ENCODE assay signal across 20 cellular contexts in genomic region chr15:101795455-101795854, GRCh38. TPM values are rescaled to one million over a fixed set of nuclear protein-coding genes. Genes with fewer than 3 reads are reported as not detected.
DNase-seq lines count a peak whose midpoint lies in the region; ATAC-seq, FAIRE-seq and TF ChIP-seq lines count a peak whose summit lies in the region.
"Had no signal": no experiment of that assay in that cellular context is flagged by ENCODE, and none has a peak within 500 bp of the region (broad histone marks: within the 10 kb centered on the region; RNA-seq: fewer than 3 reads in every experiment).

No MANE protein-coding gene starts in this region.

- H3K27me3 Mint-ChIP-seq in activated T-helper 1 cell treated with anti-CD3 and anti-CD28 coated beads, Interleukin-12 subunit alpha, Interleukin-12 subunit beta, Interleukin-2, Interleukin-4 antibody, amounts not matched to agents 30 ng/mL and 10 ng/mL and 1 ng/mL, durations not matched to agents 14 hours and 24 hours and 36 hours (ENCODE audit: insufficient read depth), result peaks cover 11% of the 10 kb centered on the region
- H3K27me3 Mint-ChIP-seq: dendritic cell treated with granulocyte-macrophage colony-stimulating factor and Interleukin-4, amounts not matched to agents 40 ng/mL and 50 ng/mL, for 4 days had no signal

- H3K27ac ChIP-seq in PC-3 (ENCODE audit: low read length), result no peak overlapping the region
- no peak overlapping the region for H3K27ac ChIP-seq in endothelial cell of umbilical vein (ENCODE audit: insufficient read depth, low read depth, low read length)
- H3K27ac ChIP-seq in upper lobe of left lung, result no peak overlapping the region

- TF ChIP-seq CTCF in PC-3 (conservative IDR thresholded peaks at IDR 0.05; ENCODE audit: low read depth, low read length) (no peak), endothelial cell of umbilical vein (IDR thresholded peaks at IDR 0.05; ENCODE audit: extremely low read depth in 1 of 2, insufficient read depth in 1 of 2, low read depth in 1 of 2, low read length in 2 of 2) (no peak), upper lobe of left lung (IDR thresholded peaks at IDR 0.05) (no peak)

- H3K9ac ChIP-seq in PC-3 (ENCODE audit: low read length) (no peak overlapping the region), endothelial cell of umbilical vein (replicated peaks; ENCODE audit: extremely low read depth, insufficient read depth, low read length) (no peak overlapping the region)

- no TSS peak for BruUV-seq in PC-3 (replicated peaks; lab: Mats Ljungman, UMichigan)
- BruUV-seq in endothelial cell of umbilical vein (replicated peaks; lab: Mats Ljungman, UMichigan), result no TSS peak

- DNase-seq in Daoy (ENCODE audit: low read depth), result peak; percentile 62
- peak; percentile 57 for DNase-seq in PC-3
- DNase-seq in endothelial cell of umbilical vein (ENCODE audit: low read depth, low spot score), result peak; percentile 24
- DNase-seq in non-pigmented ciliary epithelial cell (ENCODE audit: low read depth), result peak; percentile 50
- DNase-seq in upper lobe of left lung, result no peak
- no peak for DNase-seq in activated T-helper 1 cell treated with anti-CD3 and anti-CD28 coated beads, Interleukin-12 subunit alpha, Interleukin-12 subunit beta, Interleukin-2, Interleukin-4 antibody, amounts not matched to agents 30 ng/mL and 10 ng/mL and 1 ng/mL, durations not matched to agents 14 hours and 24 hours and 36 hours (ENCODE audit: low spot score)
- DNase-seq: activated CD4-positive, alpha-beta T cell treated with anti-CD3 and anti-CD28 coated beads, Interleukin-2, amount 10 ng/mL, durations not matched to agents 7 days and 5 days; activated T-cell treated with anti-CD3 and anti-CD28 coated beads, Interleukin-2, amount 50 U/mL, for 4 hours; CD4-positive, alpha-beta T cell; GF-D8; Kasumi-1; NCI-H1694 treated with DMSO at 0.1 percent for 48 hours; NCI-H526 treated with DMSO at 0.1 percent for 48 hours had no signal

- H3K4me2 ChIP-seq in PC-3 (ENCODE audit: low read length) (no peak overlapping the region), endothelial cell of umbilical vein (ENCODE audit: insufficient read depth, low read length) (no peak overlapping the region)

- H3F3A ChIP-seq in PC-3 (ENCODE audit: low read length, unreplicated experiment), result no peaks in the 10 kb centered on the region

- ATAC-seq in PC-3 (peak; percentile 69), upper lobe of left lung (ENCODE audit: low FRiP score in 2 of 2) (no peak), HG03432 (IDR thresholded peaks at IDR 0.05; ENCODE audit: unreplicated experiment) (no peak), HG02798 (IDR thresholded peaks at IDR 0.05; ENCODE audit: poor library complexity, unreplicated experiment) (no peak)
- ATAC-seq: activated T-cell treated with anti-CD3 and anti-CD28 coated beads, Interleukin-2, amount 50 U/mL, for 4 hours had no signal

- H3K9me3 Mint-ChIP-seq in activated T-helper 1 cell treated with anti-CD3 and anti-CD28 coated beads, Interleukin-12 subunit alpha, Interleukin-12 subunit beta, Interleukin-2, Interleukin-4 antibody, amounts not matched to agents 30 ng/mL and 10 ng/mL and 1 ng/mL, durations not matched to agents 14 hours and 24 hours and 36 hours, result no peaks in the 10 kb centered on the region
- H3K9me3 Mint-ChIP-seq: activated CD4-positive, alpha-beta T cell treated with anti-CD3 and anti-CD28 coated beads, Interleukin-2, amount 10 ng/mL, durations not matched to agents 7 days and 5 days; activated T-cell treated with anti-CD3 and anti-CD28 coated beads, Interleukin-2, amount 50 U/mL, for 4 hours; CD4-positive, alpha-beta T cell; dendritic cell treated with granulocyte-macrophage colony-stimulating factor and Interleukin-4, amounts not matched to agents 40 ng/mL and 50 ng/mL, for 4 days had no signal

- H4K20me1 ChIP-seq in PC-3 (ENCODE audit: low read length), result no peaks in the 10 kb centered on the region
- no peaks in the 10 kb centered on the region for H4K20me1 ChIP-seq in endothelial cell of umbilical vein (replicated peaks; ENCODE audit: control insufficient read depth, extremely low read depth, insufficient read depth, low read length)

- no peak overlapping the region for H3K4me3 Mint-ChIP-seq in activated T-helper 1 cell treated with anti-CD3 and anti-CD28 coated beads, Interleukin-12 subunit alpha, Interleukin-12 subunit beta, Interleukin-2, Interleukin-4 antibody, amounts not matched to agents 30 ng/mL and 10 ng/mL and 1 ng/mL, durations not matched to agents 14 hours and 24 hours and 36 hours
- H3K4me3 Mint-ChIP-seq: activated CD4-positive, alpha-beta T cell treated with anti-CD3 and anti-CD28 coated beads, Interleukin-2, amount 10 ng/mL, durations not matched to agents 7 days and 5 days; activated T-cell treated with anti-CD3 and anti-CD28 coated beads, Interleukin-2, amount 50 U/mL, for 4 hours; CD4-positive, alpha-beta T cell; dendritic cell treated with granulocyte-macrophage colony-stimulating factor and Interleukin-4, amounts not matched to agents 40 ng/mL and 50 ng/mL, for 4 days had no signal

- H3K9me2 ChIP-seq in PC-3 (replicated peaks; ENCODE audit: low read length), result no peaks in the 10 kb centered on the region

- no peak overlapping the region for H3K27ac Mint-ChIP-seq in activated T-helper 1 cell treated with anti-CD3 and anti-CD28 coated beads, Interleukin-12 subunit alpha, Interleukin-12 subunit beta, Interleukin-2, Interleukin-4 antibody, amounts not matched to agents 30 ng/mL and 10 ng/mL and 1 ng/mL, durations not matched to agents 14 hours and 24 hours and 36 hours
- H3K27ac Mint-ChIP-seq: activated CD4-positive, alpha-beta T cell treated with anti-CD3 and anti-CD28 coated beads, Interleukin-2, amount 10 ng/mL, durations not matched to agents 7 days and 5 days; CD4-positive, alpha-beta T cell; dendritic cell treated with granulocyte-macrophage colony-stimulating factor and Interleukin-4, amounts not matched to agents 40 ng/mL and 50 ng/mL, for 4 days; progenitor cell of endocrine pancreas had no signal

- dilution Hi-C loops in endothelial cell of umbilical vein (cut with MboI; ENCODE audit: extremely low pct_ligation_motif_present, low sequenced_read_pairs), result no loop called here

- CTCF ChIA-PET in PC-3 (lab: Charles Lee), result no interaction called here
- CTCF ChIA-PET in endothelial cell of umbilical vein (lab: Charles Lee), result no interaction called here

- H3K79me2 ChIP-seq in PC-3 (ENCODE audit: low read length), result no peaks in the 10 kb centered on the region
- no peaks in the 10 kb centered on the region for H3K79me2 ChIP-seq in endothelial cell of umbilical vein (ENCODE audit: control insufficient read depth, insufficient read depth, low read length)

- TF ChIP-seq POLR2A in endothelial cell of umbilical vein (IDR thresholded peaks at IDR 0.05; ENCODE audit: low read depth, low read length) (no peak), upper lobe of left lung (IDR thresholded peaks at IDR 0.05) (no peak)

- H2AFZ ChIP-seq in PC-3 (ENCODE audit: low read length) (no peak overlapping the region), endothelial cell of umbilical vein (ENCODE audit: low read depth, low read length) (no peak overlapping the region)

- peaks cover 13% of the 10 kb centered on the region; the same call in 1 of the 2 replicates for H3K27me3 ChIP-seq in PC-3 (ENCODE audit: low read length)
- no peaks in the 10 kb centered on the region for H3K27me3 ChIP-seq in endothelial cell of umbilical vein (ENCODE audit: control insufficient read depth in 2 of 2, insufficient read depth in 2 of 2, low read length in 2 of 2)
- H3K27me3 ChIP-seq in upper lobe of left lung, result no peaks in the 10 kb centered on the region

- intact Hi-C loops in PC-3 (cut with micrococcal nuclease) (no loop called here), endothelial cell of umbilical vein (cut with micrococcal nuclease) (no loop called here)
- intact Hi-C loops in activated T-helper 1 cell treated with anti-CD3 and anti-CD28 coated beads, Interleukin-12 subunit alpha, Interleukin-12 subunit beta, Interleukin-2, Interleukin-4 antibody, amounts not matched to agents 30 ng/mL and 10 ng/mL and 1 ng/mL, durations not matched to agents 14 hours and 24 hours and 36 hours (cut with micrococcal nuclease), result no loop called here

- 78 to 91% methylated on average over 1 of the region's 1 CpG for WGBS in upper lobe of left lung, 2 donors

- no peak for TF ChIP-seq EP300 in upper lobe of left lung (IDR thresholded peaks at IDR 0.05)

- no peaks in the 10 kb centered on the region for H3K9me1 ChIP-seq in endothelial cell of umbilical vein (replicated peaks; ENCODE audit: control insufficient read depth, extremely low read depth, insufficient read depth, low read length)

- no peaks in the 10 kb centered on the region for H3K36me3 ChIP-seq in PC-3 (ENCODE audit: low read depth, low read length)
- no peaks in the 10 kb centered on the region for H3K36me3 ChIP-seq in endothelial cell of umbilical vein (ENCODE audit: control insufficient read depth in 2 of 2, extremely low read depth in 1 of 2, insufficient read depth in 2 of 2, low read length in 2 of 2)
- H3K36me3 ChIP-seq in upper lobe of left lung, result no peaks in the 10 kb centered on the region

- no peaks in the 10 kb centered on the region for H3K4me1 Mint-ChIP-seq in activated T-helper 1 cell treated with anti-CD3 and anti-CD28 coated beads, Interleukin-12 subunit alpha, Interleukin-12 subunit beta, Interleukin-2, Interleukin-4 antibody, amounts not matched to agents 30 ng/mL and 10 ng/mL and 1 ng/mL, durations not matched to agents 14 hours and 24 hours and 36 hours (ENCODE audit: low read depth)
- H3K4me1 Mint-ChIP-seq: activated CD4-positive, alpha-beta T cell treated with anti-CD3 and anti-CD28 coated beads, Interleukin-2, amount 10 ng/mL, durations not matched to agents 7 days and 5 days had no signal

- no peak for FAIRE-seq in endothelial cell of umbilical vein (lab: Jason Lieb, UNC)
- FAIRE-seq: GM18507 had no signal

- H3K9me3 ChIP-seq in PC-3 (ENCODE audit: low read length) (no peaks in the 10 kb centered on the region), endothelial cell of umbilical vein (replicated peaks; ENCODE audit: control insufficient read depth, insufficient read depth, low read length) (no peaks in the 10 kb centered on the region), upper lobe of left lung (no peaks in the 10 kb centered on the region)

- POLR2A ChIA-PET in PC-3 (lab: Charles Lee; ENCODE audit: unreplicated experiment), result no interaction called here
- POLR2A ChIA-PET in endothelial cell of umbilical vein (lab: Charles Lee), result no interaction called here

- H3K4me1 ChIP-seq in PC-3 (ENCODE audit: insufficient read depth, low read length) (no peaks in the 10 kb centered on the region), endothelial cell of umbilical vein (ENCODE audit: control insufficient read depth, extremely low read depth, insufficient read depth, low read length) (no peaks in the 10 kb centered on the region), upper lobe of left lung (no peaks in the 10 kb centered on the region)

- H3K36me3 Mint-ChIP-seq in activated T-helper 1 cell treated with anti-CD3 and anti-CD28 coated beads, Interleukin-12 subunit alpha, Interleukin-12 subunit beta, Interleukin-2, Interleukin-4 antibody, amounts not matched to agents 30 ng/mL and 10 ng/mL and 1 ng/mL, durations not matched to agents 14 hours and 24 hours and 36 hours (ENCODE audit: low read depth), result no peaks in the 10 kb centered on the region

- H3K4me3 ChIP-seq in PC-3 (ENCODE audit: low read length) (no peak overlapping the region), endothelial cell of umbilical vein (replicated peaks in 1 of 3; ENCODE audit: insufficient read depth in 1 of 3, low read depth in 1 of 3, low read length in 3 of 3) (no peak overlapping the region), upper lobe of left lung (no peak overlapping the region)

RNA-seq across cellular contexts. Expression of gene OR4F6, which starts 7.9 kb away (rescaled TPM):
- total RNA-seq in Daoy (2014; rRNA removed; shearing (Covaris generic)), result not detected in 2 replicates
- total RNA-seq in PC-3 (2014; rRNA removed), result not detected in 2 replicates
- total RNA-seq in endothelial cell of umbilical vein, result not detected in 2 replicates
- polyA plus RNA-seq in endothelial cell of umbilical vein, result not detected in 2 replicates
- not detected in 2 replicates for polyA plus RNA-seq in endothelial cell of umbilical vein (2011; cell fraction: cytosol; rRNA removed)
- polyA plus RNA-seq in endothelial cell of umbilical vein (2011; cell fraction: nucleus; rRNA removed), result not detected in 2 replicates
- not detected in 2 replicates for polyA plus RNA-seq in endothelial cell of umbilical vein (2012)
- polyA minus RNA-seq in endothelial cell of umbilical vein, result not detected in 2 replicates
- not detected for polyA minus RNA-seq in endothelial cell of umbilical vein (2011; cell fraction: cytosol; rRNA and poly(A)+ RNA removed)
- not detected in 2 replicates for polyA minus RNA-seq in endothelial cell of umbilical vein (2011; cell fraction: nucleus; rRNA and poly(A)+ RNA removed)
- not detected for total RNA-seq in upper lobe of left lung
- not detected in 2 replicates for total RNA-seq in activated T-helper 1 cell treated with anti-CD3 and anti-CD28 coated beads, Interleukin-12 subunit alpha, Interleukin-12 subunit beta, Interleukin-2, Interleukin-4 antibody, amounts not matched to agents 30 ng/mL and 10 ng/mL and 1 ng/mL, durations not matched to agents 14 hours and 24 hours and 36 hours
- total RNA-seq: activated CD4-positive, alpha-beta T cell treated with anti-CD3 and anti-CD28 coated beads, Interleukin-2, amount 10 ng/mL, durations not matched to agents 7 days and 5 days; activated T-cell treated with anti-CD3 and anti-CD28 coated beads, Interleukin-2, amount 50 U/mL, for 4 hours; CD4-positive, alpha-beta T cell; glomerular endothelial cell; progenitor cell of endocrine pancreas had no signal
- polyA plus RNA-seq: adipose tissue had no signal

RNA-seq across cellular contexts. Expression of gene OR4F15, which starts 16.5 kb away (rescaled TPM):
- total RNA-seq in Daoy (2014; rRNA removed; shearing (Covaris generic)), result not detected in 2 replicates
- total RNA-seq in PC-3 (2014; rRNA removed) (not detected in 2 replicates), endothelial cell of umbilical vein (not detected in 2 replicates), upper lobe of left lung (not detected)
- not detected in 2 replicates for polyA plus RNA-seq in endothelial cell of umbilical vein
- not detected in 2 replicates for polyA plus RNA-seq in endothelial cell of umbilical vein (2011; cell fraction: cytosol; rRNA removed)
- polyA plus RNA-seq in endothelial cell of umbilical vein (2011; cell fraction: nucleus; rRNA removed), result not detected in 2 replicates
- not detected in 2 replicates for polyA plus RNA-seq in endothelial cell of umbilical vein (2012)
- polyA minus RNA-seq in endothelial cell of umbilical vein, result not detected in 2 replicates
- not detected for polyA minus RNA-seq in endothelial cell of umbilical vein (2011; cell fraction: cytosol; rRNA and poly(A)+ RNA removed)
- not detected in 2 replicates for polyA minus RNA-seq in endothelial cell of umbilical vein (2011; cell fraction: nucleus; rRNA and poly(A)+ RNA removed)
- not detected in 2 replicates for total RNA-seq in activated T-helper 1 cell treated with anti-CD3 and anti-CD28 coated beads, Interleukin-12 subunit alpha, Interleukin-12 subunit beta, Interleukin-2, Interleukin-4 antibody, amounts not matched to agents 30 ng/mL and 10 ng/mL and 1 ng/mL, durations not matched to agents 14 hours and 24 hours and 36 hours
- total RNA-seq: activated CD4-positive, alpha-beta T cell treated with anti-CD3 and anti-CD28 coated beads, Interleukin-2, amount 10 ng/mL, durations not matched to agents 7 days and 5 days; activated T-cell treated with anti-CD3 and anti-CD28 coated beads, Interleukin-2, amount 50 U/mL, for 4 hours; CD4-positive, alpha-beta T cell; glomerular endothelial cell; progenitor cell of endocrine pancreas had no signal
- polyA plus RNA-seq: adipose tissue had no signal

Comparison
In these comparisons a context has a peak if more than half of its experiments do, and no peak if none do; other contexts are left out.
1. DNase-seq: peak in Daoy (single experiment), PC-3 (single experiment), endothelial cell of umbilical vein (single experiment) and non-pigmented ciliary epithelial cell (single experiment); none in upper lobe of left lung (0 of 2) and activated T-helper 1 cell treated with anti-CD3 and anti-CD28 coated beads, Interleukin-12 subunit alpha, Interleukin-12 subunit beta, Interleukin-2, Interleukin-4 antibody, amounts not matched to agents 30 ng/mL and 10 ng/mL and 1 ng/mL, durations not matched to agents 14 hours and 24 hours and 36 hours (single experiment).